18 cellular contexts compared by ENCODE assay signal in the genomic region with DNA sequence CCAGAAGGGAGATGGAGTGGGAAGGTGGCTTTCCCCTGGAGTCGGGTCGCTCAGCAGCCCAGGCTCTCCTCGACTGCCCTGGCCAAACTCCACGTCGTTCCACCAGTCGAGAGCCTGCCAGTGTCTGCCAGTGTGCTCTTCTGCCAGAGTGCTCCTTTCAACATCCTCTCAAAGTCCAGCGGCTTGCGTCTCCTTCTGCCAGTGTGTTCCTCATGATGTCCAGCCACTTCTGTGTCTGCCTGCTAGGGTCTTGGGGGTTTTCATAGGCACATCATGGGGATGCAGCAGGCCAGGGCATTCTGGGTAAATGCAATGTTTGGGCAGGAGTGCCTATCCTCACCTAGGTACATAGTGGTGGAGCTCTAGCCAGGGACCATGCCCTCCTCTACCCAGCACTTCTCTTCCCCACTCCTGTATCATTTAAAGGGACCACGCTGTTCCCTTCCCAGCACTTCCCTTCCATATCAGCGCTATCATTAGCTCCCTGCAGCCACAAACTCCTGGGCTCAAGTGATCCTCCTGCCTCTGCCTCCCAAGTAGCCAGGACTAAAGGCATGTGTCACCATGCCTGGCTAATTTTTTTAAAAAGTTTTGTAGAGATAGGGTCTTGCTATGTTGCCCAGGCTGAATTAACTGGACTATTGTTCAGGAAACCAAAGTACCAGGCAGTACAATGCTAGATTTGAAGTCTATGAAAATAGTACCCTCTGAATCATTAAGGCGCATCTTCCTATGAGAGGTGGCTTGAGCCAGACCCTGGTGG.
DNase-seq lines count a peak whose midpoint lies in the region; ATAC-seq, FAIRE-seq and TF ChIP-seq lines count a peak whose summit lies in the region.
"Had no signal": no experiment of that assay in that cellular context is flagged by ENCODE, and none has a peak within 500 bp of the region (broad histone marks: within the 10 kb centered on the region; RNA-seq: fewer than 3 reads in every experiment).

No MANE protein-coding gene starts in this region.

- no peak overlapping the region for H3K14ac ChIP-seq in H9 (ENCODE audit: insufficient read depth, low read length)

- no peak overlapping the region for H2BK5ac ChIP-seq in H9 (ENCODE audit: insufficient read length, low read length)

- H3K23ac ChIP-seq in H9 (ENCODE audit: insufficient read length, low read depth, low read length), result no peak overlapping the region

- H3K27me3 ChIP-seq in H9 (ENCODE audit: insufficient read depth, low read length), result no peaks in the 10 kb centered on the region
- H3K27me3 ChIP-seq in K562 (ENCODE audit: control insufficient read depth in 2 of 2, insufficient read depth in 2 of 2, low read length in 2 of 2), result peaks cover 64 to 66% of the 10 kb centered on the region in 2 experiments
- no peaks in the 10 kb centered on the region for H3K27me3 ChIP-seq in right lobe of liver
- peaks cover 18% of the 10 kb centered on the region for H3K27me3 ChIP-seq in smooth muscle cell (ENCODE audit: low read depth)
- no peaks in the 10 kb centered on the region for H3K27me3 ChIP-seq in testis
- H3K27me3 ChIP-seq: BE2C had no signal

- ATAC-seq in K562, result no peak
- peak; percentile 86 to 98 (median 92) for ATAC-seq in right lobe of liver
- no peak for ATAC-seq in stimulated activated effector memory CD8-positive, alpha-beta T cell treated with anti-CD3 and anti-CD28 coated beads, Interleukin-12 subunit alpha, Interleukin-12 subunit beta, amount 100 ng/mL, for 72 hours
- no peak for ATAC-seq in naive thymus-derived CD8-positive, alpha-beta T cell
- ATAC-seq: GM23338 had no signal

- H3K23me2 ChIP-seq in H9 (ENCODE audit: insufficient read length, low read depth, low read length, poor library complexity, severe bottlenecking), result no peaks in the 10 kb centered on the region

- no peak overlapping the region for H3K4me2 ChIP-seq in H9 (ENCODE audit: insufficient read depth, insufficient read length, low read length)
- no peak overlapping the region for H3K4me2 ChIP-seq in K562 (ENCODE audit: insufficient read depth, low read length)
- H3K4me2 ChIP-seq in smooth muscle cell, result no peak overlapping the region
- H3K4me2 ChIP-seq: GM23338 had no signal

- no CpG with 5 or more reads among the region's 11 CpGs for WGBS in H9 (ENCODE audit: extremely low coverage, insufficient read length, low lambda C conversion rate)
- WGBS in K562 (ENCODE audit: insufficient coverage, low coverage, missing lambda C conversion rate), result 4% methylated on average over 11 of the region's 11 CpGs
- 54% methylated on average over 4 of the region's 11 CpGs for WGBS in right lobe of liver (ENCODE audit: insufficient coverage, low coverage, low lambda C conversion rate, missing lambda C conversion rate)
- WGBS in smooth muscle cell (ENCODE audit: low lambda C conversion rate), result 74% methylated on average over 11 of the region's 11 CpGs
- 72 to 76% methylated on average over 11 of the region's 11 CpGs for WGBS in testis, 2 donors

- H2BK15ac ChIP-seq in H9 (ENCODE audit: low read depth, low read length), result no peak overlapping the region

- no peaks in the 10 kb centered on the region for H3K9me3 Mint-ChIP-seq in H9
- H3K9me3 Mint-ChIP-seq in stimulated activated effector memory CD8-positive, alpha-beta T cell treated with anti-CD3 and anti-CD28 coated beads, Interleukin-12 subunit alpha, Interleukin-12 subunit beta, amount 100 ng/mL, for 72 hours, result no peaks in the 10 kb centered on the region
- H3K9me3 Mint-ChIP-seq in naive thymus-derived CD8-positive, alpha-beta T cell, result no peaks in the 10 kb centered on the region
- H3K9me3 Mint-ChIP-seq: CD4-positive, CD25-positive, alpha-beta regulatory T cell; GM23338 had no signal

- in situ Hi-C loops in K562 (cut with MboI), result no loop called here

- no peak overlapping the region for H2BK20ac ChIP-seq in H9 (ENCODE audit: low read depth, low read length, poor library complexity, severe bottlenecking)

- no peaks in the 10 kb centered on the region for H3K36me3 ChIP-seq in K562 (ENCODE audit: control insufficient read depth, insufficient read depth, low read length)
- H3K36me3 ChIP-seq in right lobe of liver, result no peaks in the 10 kb centered on the region
- no peaks in the 10 kb centered on the region for H3K36me3 ChIP-seq in smooth muscle cell (ENCODE audit: low read depth)
- H3K36me3 ChIP-seq in testis (ENCODE audit: low read depth, missing control alignments), result no peaks in the 10 kb centered on the region
- H3K36me3 ChIP-seq: BE2C had no signal

- POLR2A ChIA-PET in K562 (lab: Yijun Ruan, JAX), result interaction anchor here (1.0 to 1.1 kb wide), 2 partner anchors 9 to 11 kb away, joined by 3 read pairs; no protein-coding TSS in a partner anchor
- POLR2A ChIA-PET in naive thymus-derived CD8-positive, alpha-beta T cell (lab: Charles Lee), result interaction anchor here (1.0 kb wide), 1 partner anchor 22 kb away, joined by 3 read pairs; no protein-coding TSS in a partner anchor

- no peak overlapping the region for H3K56ac ChIP-seq in H9 (ENCODE audit: insufficient read length, low read depth, low read length)

- CTCF ChIA-PET in K562 (lab: Yijun Ruan, JAX; ENCODE audit: low intra/inter-chr PET ratio), result no interaction called here

- BruUV-seq in K562 (replicated peaks; lab: Mats Ljungman, UMichigan), result no TSS peak

- H3T11ph ChIP-seq in H9 (ENCODE audit: low read length), result no peak overlapping the region

- no peak overlapping the region for H3K18ac ChIP-seq in H9 (ENCODE audit: insufficient read length, low read depth, low read length)

- H3K4me3 ChIP-seq in K562, result no peak overlapping the region
- H3K4me3 ChIP-seq in right lobe of liver, result no peak overlapping the region
- no peak overlapping the region for H3K4me3 ChIP-seq in smooth muscle cell
- H3K4me3 ChIP-seq in testis, result no peak overlapping the region
- H3K4me3 ChIP-seq: GM23338 had no signal

- H3K36me3 Mint-ChIP-seq in H9 (ENCODE audit: insufficient read depth in 1 of 3, low read depth in 3 of 3), result no peaks in the 10 kb centered on the region
- no peaks in the 10 kb centered on the region for H3K36me3 Mint-ChIP-seq in stimulated activated effector memory CD8-positive, alpha-beta T cell treated with anti-CD3 and anti-CD28 coated beads, Interleukin-12 subunit alpha, Interleukin-12 subunit beta, amount 100 ng/mL, for 72 hours
- no peaks in the 10 kb centered on the region for H3K36me3 Mint-ChIP-seq in naive thymus-derived CD8-positive, alpha-beta T cell
- H3K36me3 Mint-ChIP-seq: CD4-positive, CD25-positive, alpha-beta regulatory T cell had no signal

- H3K4me3 Mint-ChIP-seq in H9, result no peak overlapping the region
- no peak overlapping the region for H3K4me3 Mint-ChIP-seq in stimulated activated effector memory CD8-positive, alpha-beta T cell treated with anti-CD3 and anti-CD28 coated beads, Interleukin-12 subunit alpha, Interleukin-12 subunit beta, amount 100 ng/mL, for 72 hours
- H3K4me3 Mint-ChIP-seq in naive thymus-derived CD8-positive, alpha-beta T cell, result no peak overlapping the region
- H3K4me3 Mint-ChIP-seq: CD4-positive, CD25-positive, alpha-beta regulatory T cell; GM23338 had no signal

- no peak overlapping the region for H3K4ac ChIP-seq in H9 (ENCODE audit: low read depth, low read length)

- H4K20me1 ChIP-seq in H9 (ENCODE audit: control insufficient read depth, insufficient read depth, insufficient read length), result no peaks in the 10 kb centered on the region
- H4K20me1 ChIP-seq in K562 (replicated peaks; ENCODE audit: control insufficient read depth, insufficient read depth, low read length), result peaks cover 18% of the 10 kb centered on the region; the same call in 1 of the 2 replicates
- no peaks in the 10 kb centered on the region for H4K20me1 ChIP-seq in smooth muscle cell (ENCODE audit: low read depth)

- no peaks in the 10 kb centered on the region for H3F3A ChIP-seq in smooth muscle cell (ENCODE audit: low read depth)

- no peak overlapping the region for H3K27ac ChIP-seq in H9 (ENCODE audit: insufficient read length, low read depth, low read length)
- H3K27ac ChIP-seq in K562 (ENCODE audit: extremely low read depth, low read depth, low read length), result no peak overlapping the region
- H3K27ac ChIP-seq in right lobe of liver, result no peak overlapping the region
- H3K27ac ChIP-seq in smooth muscle cell (ENCODE audit: low read depth), result no peak overlapping the region
- no peak overlapping the region for H3K27ac ChIP-seq in testis

- H2AFZ ChIP-seq in H9 (ENCODE audit: low read length) (no peak overlapping the region), K562 (ENCODE audit: low read depth, low read length) (no peak overlapping the region), smooth muscle cell (ENCODE audit: low read depth) (no peak overlapping the region)
- H2AFZ ChIP-seq: GM23338 had no signal

- no peak for TF ChIP-seq RAD21 in K562 (CRISPR knock-in tag; conservative IDR thresholded peaks at IDR 0.05 in 1 of 2, IDR thresholded peaks at IDR 0.05 in 1 of 2)

- peaks cover 5% of the 10 kb centered on the region for H3K27me3 Mint-ChIP-seq in H9 (ENCODE audit: low read depth)
- H3K27me3 Mint-ChIP-seq in naive thymus-derived CD8-positive, alpha-beta T cell, result no peaks in the 10 kb centered on the region

- no peak for FAIRE-seq in K562 (lab: Jason Lieb, UNC)
- FAIRE-seq: A204.1, D721Med, G401.6, GM12891 had no signal

- peak overlapping the region in 2 of 3 experiments; percentile 7 to 55; a peak in 1 of 7 replicates for H3K27ac Mint-ChIP-seq in H9
- peak overlapping the region; percentile 50 for H3K27ac Mint-ChIP-seq in stimulated activated effector memory CD8-positive, alpha-beta T cell treated with anti-CD3 and anti-CD28 coated beads, Interleukin-12 subunit alpha, Interleukin-12 subunit beta, amount 100 ng/mL, for 72 hours
- peak overlapping the region in 2 of 10 donors; percentile 50 to 67 for H3K27ac Mint-ChIP-seq in naive thymus-derived CD8-positive, alpha-beta T cell
- H3K27ac Mint-ChIP-seq: GM23338 had no signal

- H3K9me1 ChIP-seq in K562 (ENCODE audit: control insufficient read depth, insufficient read depth, low read length), result no peaks in the 10 kb centered on the region

- no peaks in the 10 kb centered on the region for H3K4me1 ChIP-seq in H9 (ENCODE audit: insufficient read depth, low read length)
- peaks cover 0 to 3% of the 10 kb centered on the region in 2 experiments; a peak in 2 of 5 replicates for H3K4me1 ChIP-seq in K562 (replicated peaks in 1 of 2; ENCODE audit: control insufficient read depth in 2 of 2, insufficient read depth in 2 of 2, low read length in 2 of 2)
- H3K4me1 ChIP-seq in right lobe of liver, result no peaks in the 10 kb centered on the region
- no peaks in the 10 kb centered on the region for H3K4me1 ChIP-seq in smooth muscle cell (ENCODE audit: low read depth)
- no peaks in the 10 kb centered on the region for H3K4me1 ChIP-seq in testis
- H3K4me1 ChIP-seq: BE2C, Caco-2 had no signal

- no peak overlapping the region for H2BK120ac ChIP-seq in H9 (ENCODE audit: low read depth, low read length, poor library complexity, severe bottlenecking)

- H2BK12ac ChIP-seq in H9 (ENCODE audit: insufficient read length, low read depth, low read length), result no peak overlapping the region

- no peak for TF ChIP-seq EP300 in K562 (IDR thresholded peaks at IDR 0.05; ENCODE audit: low read length)

- H4K91ac ChIP-seq in H9 (ENCODE audit: insufficient read length, low read depth, low read length), result no peak overlapping the region

- H4K8ac ChIP-seq in H9 (replicated peaks; ENCODE audit: insufficient read length, low read depth, low read length), result no peak overlapping the region

- no peaks in the 10 kb centered on the region; a peak in 1 of 4 replicates for H3K4me1 Mint-ChIP-seq in H9
- H3K4me1 Mint-ChIP-seq in stimulated activated effector memory CD8-positive, alpha-beta T cell treated with anti-CD3 and anti-CD28 coated beads, Interleukin-12 subunit alpha, Interleukin-12 subunit beta, amount 100 ng/mL, for 72 hours, result no peaks in the 10 kb centered on the region
- peaks cover 0 to 11% (median 8%) of the 10 kb centered on the region in 4 donors for H3K4me1 Mint-ChIP-seq in naive thymus-derived CD8-positive, alpha-beta T cell
- H3K4me1 Mint-ChIP-seq: GM23338 had no signal

- H3K79me2 ChIP-seq in H9 (ENCODE audit: insufficient read depth, low read length), result no peaks in the 10 kb centered on the region
- H3K79me2 ChIP-seq in K562 (ENCODE audit: control insufficient read depth, insufficient read depth, low read length), result no peaks in the 10 kb centered on the region
- H3K79me2 ChIP-seq in smooth muscle cell (ENCODE audit: low read depth), result no peaks in the 10 kb centered on the region

- H2AK5ac ChIP-seq in H9 (ENCODE audit: insufficient read length, low read length), result no peak overlapping the region

- TF ChIP-seq CTCF in H9 (conservative IDR thresholded peaks at IDR 0.05) (no peak), K562 (IDR thresholded peaks at IDR 0.05 in 2 of 3, conservative IDR thresholded peaks at IDR 0.05 in 1 of 3; ENCODE audit: insufficient read depth in 2 of 3, low read depth in 1 of 3, low read length in 3 of 3) (no peak), right lobe of liver (IDR thresholded peaks at IDR 0.05) (no peak), smooth muscle cell (IDR thresholded peaks at IDR 0.05; ENCODE audit: borderline replicate concordance, insufficient read depth, poor library complexity, severe bottlenecking) (no peak), testis (IDR thresholded peaks at IDR 0.05) (no peak)

- H4K5ac ChIP-seq in H9 (ENCODE audit: insufficient read length, low read depth, low read length), result no peak overlapping the region

- DNase-seq in H9 (no peak), K562 (ENCODE audit: extremely low read depth in 1 of 4, low spot score in 3 of 4) (no peak), right lobe of liver (peak in 1 of 3 donors; percentile 80), smooth muscle cell (lab: John Stamatoyannopoulos, UW; ENCODE audit: unreplicated experiment) (no peak), testis (no peak)
- DNase-seq in stimulated activated effector memory CD8-positive, alpha-beta T cell treated with anti-CD3 and anti-CD28 coated beads, Interleukin-12 subunit alpha, Interleukin-12 subunit beta, amount 100 ng/mL, for 72 hours (ENCODE audit: low spot score in 2 of 2), result no peak
- DNase-seq in naive thymus-derived CD8-positive, alpha-beta T cell, result no peak
- DNase-seq: ACHN; BE2C; C1 segment of cervical spinal cord; Caco-2; CD4-positive, CD25-positive, alpha-beta regulatory T cell; H7 had no signal

- no peaks in the 10 kb centered on the region for H3K79me1 ChIP-seq in H9 (ENCODE audit: insufficient read depth, low read depth, low read length, poor library complexity, severe bottlenecking)

- no peak overlapping the region for H3K9ac ChIP-seq in H9 (ENCODE audit: extremely low read depth, insufficient read length, low read length)
- H3K9ac ChIP-seq in K562 (ENCODE audit: insufficient read depth in 1 of 2, low read depth in 2 of 2, low read length in 2 of 2), result no peak overlapping the region
- no peak overlapping the region for H3K9ac ChIP-seq in smooth muscle cell (ENCODE audit: low read depth)

- intact Hi-C loops in K562 (cut with micrococcal nuclease), result no loop called here
- intact Hi-C loops in right lobe of liver (cut with DNase I), result no loop called here
- intact Hi-C loops in testis (cut with DNase I; ENCODE audit: low total_unique reads), result no loop called here

- H3K9me3 ChIP-seq in H9 (ENCODE audit: control insufficient read depth, low read depth, low read length), result no peaks in the 10 kb centered on the region
- H3K9me3 ChIP-seq in K562 (replicated peaks; ENCODE audit: control insufficient read depth, insufficient read depth, low read depth, low read length), result no peaks in the 10 kb centered on the region
- H3K9me3 ChIP-seq in right lobe of liver, result no peaks in the 10 kb centered on the region
- H3K9me3 ChIP-seq in smooth muscle cell (replicated peaks; ENCODE audit: low read depth), result no peaks in the 10 kb centered on the region
- no peaks in the 10 kb centered on the region for H3K9me3 ChIP-seq in testis
- H3K9me3 ChIP-seq: BE2C, Caco-2 had no signal

- TF ChIP-seq POLR2A in K562 (conservative IDR thresholded peaks at IDR 0.05), result no peak
- no peak for TF ChIP-seq POLR2A in right lobe of liver (IDR thresholded peaks at IDR 0.05)
- no peak for TF ChIP-seq POLR2A in testis (IDR thresholded peaks at IDR 0.05)

Comparison
In these comparisons a context has a peak if more than half of its experiments do, and no peak if none do; other contexts are left out.
1. ATAC-seq: peak in right lobe of liver (4 of 4); none in K562 (single experiment), stimulated activated effector memory CD8-positive, alpha-beta T cell treated with anti-CD3 and anti-CD28 coated beads, Interleukin-12 subunit alpha, Interleukin-12 subunit beta, amount 100 ng/mL, for 72 hours (single experiment) and naive thymus-derived CD8-positive, alpha-beta T cell (0 of 2).